ENCODE assay signal across 16 cellular contexts in genomic region chr1:87515781-87516180, GRCh38.
DNase-seq lines count a peak whose midpoint lies in the region; ATAC-seq and TF ChIP-seq lines count a peak whose summit lies in the region.
"Had no signal": no experiment of that assay in that cellular context is flagged by ENCODE, and none has a peak within 500 bp of the region (broad histone marks: within the 10 kb centered on the region; RNA-seq: fewer than 3 reads in every experiment).

No MANE protein-coding gene starts in this region.

- 0 out of 2 replicates have a peak overlapping the region, but pooled peaks have one; percentile 39 for H4K91ac ChIP-seq in IMR-90 (ENCODE audit: insufficient read depth, low read depth, low read length)

- TF ChIP-seq CTCF in IMR-90 (conservative IDR thresholded peaks at IDR 0.05; ENCODE audit: low read depth, low read length) = no peak
- TF ChIP-seq CTCF in choroid plexus epithelial cell (conservative IDR thresholded peaks at IDR 0.05; ENCODE audit: low read depth, low read length) = no peak
- no peak for TF ChIP-seq CTCF in tibial artery (IDR thresholded peaks at IDR 0.05)
- no peak for TF ChIP-seq CTCF in stomach (IDR thresholded peaks at IDR 0.05)
- TF ChIP-seq CTCF in MCF 10A (IDR thresholded peaks at IDR 0.05; ENCODE audit: unreplicated experiment) = no peak

- no CpG with 5 or more reads among the region's 1 CpG for WGBS in IMR-90 (ENCODE audit: extremely low coverage in 2 of 2, insufficient read length in 1 of 2), 2 experiments
- 67 to 86% (median 79%) methylated on average over 1 of the region's 1 CpG for WGBS in stomach, 5 donors

- no peak for TF ChIP-seq POLR2A in IMR-90 (IDR thresholded peaks at IDR 0.05; ENCODE audit: low read depth, low read length)
- no peak for TF ChIP-seq POLR2A in stomach (IDR thresholded peaks at IDR 0.05)

- peak overlapping the region; percentile 11 for H3K18ac ChIP-seq in IMR-90 (ENCODE audit: low read depth, low read length)

- H4K20me1 ChIP-seq in IMR-90 (ENCODE audit: insufficient read depth, low read length) = no peaks in the 10 kb centered on the region

- no peaks in the 10 kb centered on the region for H3K27me3 Mint-ChIP-seq in MCF 10A (ENCODE audit: insufficient read depth, unreplicated experiment)
- H3K27me3 Mint-ChIP-seq: IgD-negative memory B cell had no signal

- no peak overlapping the region for H3K56ac ChIP-seq in IMR-90 (ENCODE audit: extremely low read depth, insufficient read depth, low read length)

- no peak overlapping the region for H3K4me3 ChIP-seq in IMR-90 (ENCODE audit: insufficient read depth, low read depth, low read length)
- H3K4me3 ChIP-seq in choroid plexus epithelial cell (ENCODE audit: low read depth, low read length) = no peak overlapping the region
- H3K4me3 ChIP-seq in tibial artery = no peak overlapping the region
- no peak overlapping the region for H3K4me3 ChIP-seq in stomach
- H3K4me3 ChIP-seq: SJCRH30 had no signal

- intact Hi-C loops in IMR-90 (cut with micrococcal nuclease) (loop anchor here (10.0 kb wide), 1 partner anchor 439 kb away; no protein-coding TSS in a partner anchor), tibial artery (cut with DNase I; ENCODE audit: low total_unique reads) (no loop called here), stomach (cut with DNase I; ENCODE audit: low total_unique reads) (no loop called here), MCF 10A (cut with micrococcal nuclease) (no loop called here)

- H2BK20ac ChIP-seq in IMR-90 (ENCODE audit: low read depth, low read length) = peak overlapping the region; percentile 8; the same call in 1 of the 2 replicates

- no peaks in the 10 kb centered on the region for H3K9me3 Mint-ChIP-seq in MCF 10A (ENCODE audit: unreplicated experiment)

- H2AFZ ChIP-seq in IMR-90 (replicated peaks; ENCODE audit: low read length, poor library complexity) = no peak overlapping the region

- BruUV-seq in IMR-90 (replicated peaks; lab: Mats Ljungman, UMichigan) (no TSS peak), MCF 10A (replicated peaks; lab: Mats Ljungman, UMichigan) (no TSS peak)

- H3K14ac ChIP-seq in IMR-90 (replicated peaks; ENCODE audit: low read depth, low read length) = no peak overlapping the region

- H2BK15ac ChIP-seq in IMR-90 (ENCODE audit: low read depth, low read length) = 0 out of 3 replicates have a peak overlapping the region, but pooled peaks have one; percentile 11

- H3K4ac ChIP-seq in IMR-90 (ENCODE audit: low read depth, low read length) = no peak overlapping the region

- no peak overlapping the region for H2AK5ac ChIP-seq in IMR-90 (ENCODE audit: low read depth, low read length)

- H3K36me3 Mint-ChIP-seq in MCF 10A (ENCODE audit: insufficient read depth, unreplicated experiment) = no peaks in the 10 kb centered on the region
- H3K36me3 Mint-ChIP-seq: CD4-positive, alpha-beta memory T cell; IgD-negative memory B cell had no signal

- TF ChIP-seq RAD21 in IMR-90 (IDR thresholded peaks at IDR 0.05; ENCODE audit: low read length) = no peak

- H3K4me1 ChIP-seq in IMR-90 (ENCODE audit: control insufficient read depth, insufficient read depth, low read length) (peaks cover 9% of the 10 kb centered on the region), tibial artery (peaks cover 0 to 52% (median 4%) of the 10 kb centered on the region in 4 donors), stomach (peaks cover 0 to 4% (median 0%) of the 10 kb centered on the region in 4 donors)

- in situ Hi-C loops in IMR-90 (cut with MboI; ENCODE audit: low sequenced_read_pairs) = no loop called here

- H3K27ac ChIP-seq in IMR-90 (ENCODE audit: insufficient read depth, low read length) = no peak overlapping the region
- H3K27ac ChIP-seq in tibial artery = peak overlapping the region; percentile 34 to 62
- no peak overlapping the region for H3K27ac ChIP-seq in stomach
- H3K27ac ChIP-seq: SJCRH30 had no signal

- H3K27me3 ChIP-seq in IMR-90 (ENCODE audit: control insufficient read depth, insufficient read depth, low read length) = no peaks in the 10 kb centered on the region; the same call in 1 of the 2 replicates
- no peaks in the 10 kb centered on the region for H3K27me3 ChIP-seq in tibial artery
- H3K27me3 ChIP-seq in stomach = no peaks in the 10 kb centered on the region
- H3K27me3 ChIP-seq: SJCRH30 had no signal

- DNase-seq in IMR-90 (peak; percentile 65), choroid plexus epithelial cell (ENCODE audit: low read depth) (peak; percentile 11), iris pigment epithelial cell (ENCODE audit: low read depth) (peak; percentile 44), tibial artery (no peak), stomach (no peak), MCF 10A (ENCODE audit: unreplicated experiment) (no peak)
- DNase-seq: CD4-positive, alpha-beta memory T cell; DMS79 treated with DMSO at 0.1 percent for 48 hours; HCEC 1CT; Kasumi-1; NCI-H1105 treated with DMSO at 0.1 percent for 48 hours; NCI-H187; PC-3; SJCRH30 had no signal

- H3K4me2 ChIP-seq in IMR-90 (ENCODE audit: low read depth, low read length) = no peak overlapping the region

- H3K4me1 Mint-ChIP-seq in MCF 10A (ENCODE audit: insufficient read depth, unreplicated experiment) = no peaks in the 10 kb centered on the region
- H3K4me1 Mint-ChIP-seq: CD4-positive, alpha-beta memory T cell had no signal

- no peak overlapping the region for H2BK5ac ChIP-seq in IMR-90 (ENCODE audit: low read depth, low read length, poor library complexity, severe bottlenecking)

- H3K36me3 ChIP-seq in IMR-90 (ENCODE audit: control insufficient read depth, insufficient read depth, low read length) (no peaks in the 10 kb centered on the region), tibial artery (no peaks in the 10 kb centered on the region), stomach (no peaks in the 10 kb centered on the region)
- H3K36me3 ChIP-seq: SJCRH30 had no signal

- peak; percentile 46 for ATAC-seq in IMR-90 (ENCODE audit: low read depth)
- no peak for ATAC-seq in HG03565 (IDR thresholded peaks at IDR 0.05; ENCODE audit: unreplicated experiment)
- ATAC-seq: PC-3 had no signal

- dilution Hi-C loops in IMR-90 (cut with HindIII; ENCODE audit: low sequenced_read_pairs, unreplicated experiment) = no loop called here

- CTCF ChIA-PET in IMR-90 (lab: Yijun Ruan, JAX) = no interaction called here
- CTCF ChIA-PET in MCF 10A (lab: Yijun Ruan, JAX) = no interaction called here

- POLR2A ChIA-PET in IMR-90 (lab: Charles Lee; ENCODE audit: unreplicated experiment) = no interaction called here
- POLR2A ChIA-PET in MCF 10A (lab: Yijun Ruan, JAX) = no interaction called here

- H3K9ac ChIP-seq in IMR-90 (ENCODE audit: low read depth, low read length) = no peak overlapping the region

- H3K23ac ChIP-seq in IMR-90 (ENCODE audit: low read depth, low read length) = no peak overlapping the region

- H4K5ac ChIP-seq in IMR-90 (ENCODE audit: low read depth, low read length) = no peak overlapping the region

- H2BK120ac ChIP-seq in IMR-90 (ENCODE audit: low read depth, low read length) = no peak overlapping the region

- no peak overlapping the region for H2AK9ac ChIP-seq in IMR-90 (replicated peaks; ENCODE audit: low read depth, low read length, poor library complexity)

- no peaks in the 10 kb centered on the region for H3K9me3 ChIP-seq in IMR-90 (ENCODE audit: control insufficient read depth, insufficient read depth, low read length)
- no peaks in the 10 kb centered on the region for H3K9me3 ChIP-seq in tibial artery
- no peaks in the 10 kb centered on the region for H3K9me3 ChIP-seq in stomach
- H3K9me3 ChIP-seq: SJCRH30 had no signal

- no peak overlapping the region for H3K4me3 Mint-ChIP-seq in MCF 10A (ENCODE audit: unreplicated experiment)
- H3K4me3 Mint-ChIP-seq: CD4-positive, alpha-beta memory T cell; IgD-negative memory B cell had no signal

- no peaks in the 10 kb centered on the region for H3K79me1 ChIP-seq in IMR-90 (ENCODE audit: low read depth in 1 of 2, low read length in 2 of 2)

- TF ChIP-seq EP300 in stomach (IDR thresholded peaks at IDR 0.05) = no peak

- H4K8ac ChIP-seq in IMR-90 (ENCODE audit: low read depth in 2 of 2, low read length in 2 of 2) = no peak overlapping the region

- H3K9me1 ChIP-seq in IMR-90 (ENCODE audit: insufficient read depth, low read length) = no peaks in the 10 kb centered on the region; the same call in 1 of the 2 replicates

- H3K27ac Mint-ChIP-seq in MCF 10A (ENCODE audit: low read depth, unreplicated experiment) = no peak overlapping the region
- H3K27ac Mint-ChIP-seq: CD4-positive, alpha-beta memory T cell; IgD-negative memory B cell had no signal

TF ChIP-seq in IMR-90, 13 proteins besides CTCF, POLR2A, EP300 and RAD21:
- TF ChIP-seq BHLHE40 (IDR thresholded peaks at IDR 0.05; ENCODE audit: low read depth, low read length) (no peak), ELK1 (IDR thresholded peaks at IDR 0.05; ENCODE audit: borderline replicate concordance, low read depth, low read length) (no peak), MAFK (IDR thresholded peaks at IDR 0.05; ENCODE audit: low read depth, low read length) (no peak), NFE2L2 (IDR thresholded peaks at IDR 0.05; ENCODE audit: low read depth, low read length) (no peak), MXI1 (IDR thresholded peaks at IDR 0.05; ENCODE audit: borderline replicate concordance, low read depth, low read length) (no peak), USF2 (IDR thresholded peaks at IDR 0.05; ENCODE audit: low read depth, low read length) (no peak)

Comparison
In these comparisons a context has a peak if more than half of its experiments do, and no peak if none do; other contexts are left out.
1. DNase-seq: peak in IMR-90 (single experiment), choroid plexus epithelial cell (single experiment) and iris pigment epithelial cell (single experiment); none in tibial artery (0 of 2), stomach (single experiment) and MCF 10A (single experiment).
2. H3K27ac ChIP-seq: peak in tibial artery (2 of 2); none in IMR-90 (single experiment) and stomach (0 of 5).